In genomic region chr14:104890292-104890691, GRCh38 we compare ENCODE assay signal across 3 cellular contexts. TPM values are rescaled to one million over a fixed set of nuclear protein-coding genes. Genes with fewer than 3 reads are reported as not detected.
"Had no signal": no experiment of that assay in that cellular context is flagged by ENCODE, and none has a peak within 500 bp of the region (broad histone marks: within the 10 kb centered on the region; RNA-seq: fewer than 3 reads in every experiment).

No MANE protein-coding gene starts in this region.

RNA-seq across cellular contexts. Expression of gene CEP170B, which starts 25.2 kb away (rescaled TPM):
- polyA plus RNA-seq: IgD-negative memory B cell had no signal

RNA-seq across cellular contexts. Expression of gene PLD4, which starts 34.4 kb away (rescaled TPM):
- total RNA-seq: HepG2, HT-29 had no signal
- polyA plus RNA-seq: HepG2 had no signal
